In genomic region chr13:31824705-31825512, GRCh38 we compare ENCODE assay signal across 11 cellular contexts.
DNase-seq lines count a peak whose midpoint lies in the region; ATAC-seq and TF ChIP-seq lines count a peak whose summit lies in the region.
"Had no signal": no experiment of that assay in that cellular context is flagged by ENCODE, and none has a peak within 500 bp of the region (broad histone marks: within the 10 kb centered on the region; RNA-seq: fewer than 3 reads in every experiment).

No MANE protein-coding gene starts in this region.

- no peaks in the 10 kb centered on the region for H3K9me3 Mint-ChIP-seq in H9

- TF ChIP-seq CTCF in BJ (IDR thresholded peaks at IDR 0.05; ENCODE audit: insufficient read depth, low read depth, low read length) (peak; percentile 33; the same call in 1 of the 2 replicates), H9 (conservative IDR thresholded peaks at IDR 0.05) (peak; percentile 30; the same call in 1 of the 3 replicates), SK-N-SH (IDR thresholded peaks at IDR 0.05) (peak; percentile 32), right atrium auricular region (IDR thresholded peaks at IDR 0.05) (peak; percentile 15 to 58)

- H2BK5ac ChIP-seq in H9 (ENCODE audit: insufficient read length, low read length) = no peak overlapping the region

- peaks cover 0 to 4% (median 0%) of the 10 kb centered on the region in 3 experiments; a peak in 1 of 7 replicates for H3K36me3 Mint-ChIP-seq in H9 (ENCODE audit: insufficient read depth in 1 of 3, low read depth in 3 of 3)

- no peak overlapping the region for H4K8ac ChIP-seq in H9 (replicated peaks; ENCODE audit: insufficient read length, low read depth, low read length)

- no peaks in the 10 kb centered on the region for H3K79me1 ChIP-seq in H9 (ENCODE audit: insufficient read depth, low read depth, low read length, poor library complexity, severe bottlenecking)

- no peaks in the 10 kb centered on the region for H3F3A ChIP-seq in SK-N-SH (replicated peaks; ENCODE audit: insufficient read depth)

- H3K4me3 ChIP-seq in BJ (ENCODE audit: low read depth, low read length) (no peak overlapping the region), SK-N-SH (ENCODE audit: low read depth in 2 of 2, low read length in 1 of 2) (no peak overlapping the region), right atrium auricular region (no peak overlapping the region)

- H3K4me1 ChIP-seq in H9 (ENCODE audit: insufficient read depth, low read length) (peaks cover 8% of the 10 kb centered on the region; the same call in 1 of the 2 replicates), SK-N-SH (ENCODE audit: control insufficient read depth in 1 of 2, insufficient read depth in 2 of 2, low read depth in 1 of 2, low read length in 1 of 2) (peaks cover 0 to 9% of the 10 kb centered on the region in 2 experiments; a peak in 2 of 4 replicates), right atrium auricular region (no peaks in the 10 kb centered on the region)

- H2BK120ac ChIP-seq in H9 (ENCODE audit: low read depth, low read length, poor library complexity, severe bottlenecking) = no peak overlapping the region

- H3K9ac ChIP-seq in H9 (ENCODE audit: extremely low read depth, insufficient read length, low read length) (no peak overlapping the region), SK-N-SH (no peak overlapping the region)
- H3K9ac ChIP-seq: KMS-11 had no signal

- H3K23ac ChIP-seq in H9 (ENCODE audit: insufficient read length, low read depth, low read length) = no peak overlapping the region

- H3K18ac ChIP-seq in H9 (ENCODE audit: insufficient read length, low read depth, low read length) = no peak overlapping the region

- H3K4me3 Mint-ChIP-seq in H9 = no peak overlapping the region

- H3K27ac Mint-ChIP-seq in H9 = peak overlapping the region in 2 of 3 experiments; percentile 74 to 94; a peak in 4 of 7 replicates

- H2AFZ ChIP-seq in H9 (ENCODE audit: low read length) (peak overlapping the region; percentile 73), SK-N-SH (ENCODE audit: low read depth) (no peak overlapping the region)

- H3K27ac ChIP-seq in H9 (ENCODE audit: insufficient read length, low read depth, low read length) (no peak overlapping the region), SK-N-SH (ENCODE audit: low read depth in 2 of 2, low read length in 1 of 2) (no peak overlapping the region), right atrium auricular region (no peak overlapping the region)
- H3K27ac ChIP-seq: KMS-11 had no signal

- no peak overlapping the region for H3T11ph ChIP-seq in H9 (ENCODE audit: low read length)

- TF ChIP-seq EP300 in SK-N-SH (IDR thresholded peaks at IDR 0.05; ENCODE audit: borderline replicate concordance in 1 of 2, low read depth in 1 of 2, low read length in 1 of 2) = no peak

- no peak overlapping the region for H3K4ac ChIP-seq in H9 (ENCODE audit: low read depth, low read length)

- H3K27me3 Mint-ChIP-seq in H9 (ENCODE audit: low read depth) = no peaks in the 10 kb centered on the region

- no peak overlapping the region for H4K5ac ChIP-seq in H9 (ENCODE audit: insufficient read length, low read depth, low read length)

- WGBS in H9 (ENCODE audit: extremely low coverage, insufficient read length, low lambda C conversion rate) = no CpG with 5 or more reads among the region's 3 CpGs
- WGBS in SK-N-SH (ENCODE audit: low lambda C conversion rate) = 62% methylated on average over 3 of the region's 3 CpGs

- H3K4me2 ChIP-seq in H9 (ENCODE audit: insufficient read depth, insufficient read length, low read length) (no peak overlapping the region), SK-N-SH (no peak overlapping the region; the same call in 1 of the 2 replicates)
- H3K4me2 ChIP-seq: KMS-11 had no signal

- H3K79me2 ChIP-seq in H9 (ENCODE audit: insufficient read depth, low read length) = no peaks in the 10 kb centered on the region
- no peaks in the 10 kb centered on the region for H3K79me2 ChIP-seq in SK-N-SH (ENCODE audit: insufficient read depth)

- CTCF ChIA-PET in BJ (lab: Yijun Ruan, JAX) (interaction anchor here (0.7 to 2.1 kb wide), 12 partner anchors 9 to 756 kb away, joined by 3 to 9 read pairs (median 4); no protein-coding TSS in a partner anchor), SK-N-SH (lab: Yijun Ruan, JAX) (interaction anchor here (0.9 kb wide), 1 partner anchor 756 kb away, joined by 3 read pairs; no protein-coding TSS in a partner anchor)

- no peaks in the 10 kb centered on the region for H3K9me2 ChIP-seq in SK-N-SH

- POLR2A ChIA-PET in BJ (lab: Charles Lee) = no interaction called here
- POLR2A ChIA-PET in SK-N-SH (lab: Yijun Ruan, JAX) = no interaction called here

- H3K36me3 ChIP-seq in BJ (ENCODE audit: control insufficient read depth, insufficient read depth, low read length) (no peaks in the 10 kb centered on the region), SK-N-SH (replicated peaks in 1 of 2; ENCODE audit: control insufficient read depth in 1 of 2, insufficient read depth in 2 of 2, low read length in 1 of 2) (no peaks in the 10 kb centered on the region), right atrium auricular region (no peaks in the 10 kb centered on the region)

- H4K91ac ChIP-seq in H9 (ENCODE audit: insufficient read length, low read depth, low read length) = no peak overlapping the region

- H3K14ac ChIP-seq in H9 (ENCODE audit: insufficient read depth, low read length) = no peak overlapping the region

- ATAC-seq in HG03159 (IDR thresholded peaks at IDR 0.05; ENCODE audit: unreplicated experiment) (no peak), HG03095 (IDR thresholded peaks at IDR 0.05; ENCODE audit: unreplicated experiment) (no peak), HG02852 (IDR thresholded peaks at IDR 0.05; ENCODE audit: unreplicated experiment) (no peak)

- H2BK12ac ChIP-seq in H9 (ENCODE audit: insufficient read length, low read depth, low read length) = no peak overlapping the region

- H4K20me1 ChIP-seq in H9 (ENCODE audit: control insufficient read depth, insufficient read depth, insufficient read length) (no peaks in the 10 kb centered on the region), SK-N-SH (ENCODE audit: insufficient read depth) (no peaks in the 10 kb centered on the region)

- no peak overlapping the region for H2BK20ac ChIP-seq in H9 (ENCODE audit: low read depth, low read length, poor library complexity, severe bottlenecking)

- DNase-seq in BJ (ENCODE audit: low read depth) (no peak), H9 (no peak), SK-N-SH (no peak), right atrium auricular region (ENCODE audit: low spot score) (no peak), cortex of kidney (lab: John Stamatoyannopoulos, UW) (no peak)
- DNase-seq: activated T-cell treated with anti-CD3 and anti-CD28 coated beads for 4 hours; stimulated activated CD4-positive, alpha-beta T cell treated with anti-CD3 and anti-CD28 coated beads, Interleukin-4, amount 100 ng/mL, for 4 hours had no signal

- no peak overlapping the region for H2BK15ac ChIP-seq in H9 (ENCODE audit: low read depth, low read length)

- no peak overlapping the region for H2AK5ac ChIP-seq in H9 (ENCODE audit: insufficient read length, low read length)

- H3K23me2 ChIP-seq in H9 (ENCODE audit: insufficient read length, low read depth, low read length, poor library complexity, severe bottlenecking) = no peaks in the 10 kb centered on the region

- H3K9me3 ChIP-seq in H9 (ENCODE audit: control insufficient read depth, low read depth, low read length) (no peaks in the 10 kb centered on the region), SK-N-SH (no peaks in the 10 kb centered on the region), right atrium auricular region (no peaks in the 10 kb centered on the region)

- H3K4me1 Mint-ChIP-seq in H9 = peaks cover 35 to 43% of the 10 kb centered on the region in 2 experiments

- no peaks in the 10 kb centered on the region for H3K27me3 ChIP-seq in BJ (ENCODE audit: control insufficient read depth, insufficient read depth, low read length)
- no peaks in the 10 kb centered on the region for H3K27me3 ChIP-seq in H9 (ENCODE audit: insufficient read depth, low read length)
- no peaks in the 10 kb centered on the region for H3K27me3 ChIP-seq in SK-N-SH (ENCODE audit: insufficient read depth)
- no peaks in the 10 kb centered on the region for H3K27me3 ChIP-seq in right atrium auricular region

- TF ChIP-seq RAD21 in SK-N-SH (IDR thresholded peaks at IDR 0.05; ENCODE audit: low read length) = peak; percentile 57

- no peak overlapping the region for H3K56ac ChIP-seq in H9 (ENCODE audit: insufficient read length, low read depth, low read length)

TF ChIP-seq in SK-N-SH, 30 proteins besides CTCF, POLR2A, EP300 and RAD21 (continues in another document):
- no peak for TF ChIP-seq TAF1 (IDR thresholded peaks at IDR 0.05; ENCODE audit: borderline replicate concordance, low read depth, low read length)
- no peak for TF ChIP-seq USF1 (IDR thresholded peaks at IDR 0.05; ENCODE audit: borderline replicate concordance, low read depth)
- TF ChIP-seq SIN3A (IDR thresholded peaks at IDR 0.05; ENCODE audit: borderline replicate concordance, low read depth, low read length) = no peak
- no peak for TF ChIP-seq POLR2AphosphoS5 (IDR thresholded peaks at IDR 0.05; ENCODE audit: low read depth, low read length)
- no peak for TF ChIP-seq ELF1 (IDR thresholded peaks at IDR 0.05)
- TF ChIP-seq TCF12 (IDR thresholded peaks at IDR 0.05) = no peak
- no peak for TF ChIP-seq RFX5 (IDR thresholded peaks at IDR 0.05; ENCODE audit: low read length)
- no peak for TF ChIP-seq FOSL2 (IDR thresholded peaks at IDR 0.05; ENCODE audit: borderline replicate concordance, low read depth)
- TF ChIP-seq GABPA (IDR thresholded peaks at IDR 0.05; ENCODE audit: low read depth) = no peak
- no peak for TF ChIP-seq CHD2 (IDR thresholded peaks at IDR 0.05; ENCODE audit: low read length, partially characterized antibody)
- no peak for TF ChIP-seq FOXM1 (IDR thresholded peaks at IDR 0.05; ENCODE audit: low read depth)
- TF ChIP-seq NFIC (IDR thresholded peaks at IDR 0.05; ENCODE audit: borderline replicate concordance) = no peak
- TF ChIP-seq PBX3 (IDR thresholded peaks at IDR 0.05) = no peak
- TF ChIP-seq RXRA (IDR thresholded peaks at IDR 0.05; ENCODE audit: borderline replicate concordance, low read depth) = no peak
